In the genomic region with DNA sequence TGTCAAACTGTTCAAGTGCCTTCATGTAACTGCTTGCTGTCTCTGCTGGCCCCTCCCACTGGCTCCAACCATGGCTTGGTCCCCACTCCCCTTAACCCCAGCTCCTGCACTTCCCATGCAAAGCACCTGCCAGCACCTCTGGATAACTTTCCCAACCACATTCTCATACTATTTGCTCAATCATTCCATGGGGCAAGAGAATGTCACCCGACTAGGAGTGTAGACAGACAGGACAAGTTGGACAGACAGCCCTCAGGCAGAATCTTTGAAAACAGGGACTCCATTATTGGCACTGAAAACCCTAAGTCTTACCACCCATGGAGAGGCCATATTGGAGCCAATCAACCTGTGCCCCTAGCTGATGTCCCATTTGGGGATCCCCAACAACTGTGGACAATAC, we compare ENCODE assay signal across 38 cellular contexts.
"Had no signal": no experiment of that assay in that cellular context is flagged by ENCODE, and none has a peak within 500 bp of the region (broad histone marks: within the 10 kb centered on the region; RNA-seq: fewer than 3 reads in every experiment).

No MANE protein-coding gene starts in this region.

- H3K9me3 ChIP-seq: adrenal gland, ascending aorta, body of pancreas had no signal

- H3K9me3 Mint-ChIP-seq: activated naive CD4-positive, alpha-beta T cell treated with anti-CD3 and anti-CD28 coated beads, Interleukin-2, amount 50 U/mL, for 24 hours; activated naive CD8-positive, alpha-beta T cell treated with anti-CD3 and anti-CD28 coated beads for 36 hours; activated naive CD8-positive, alpha-beta T cell treated with anti-CD3 and anti-CD28 coated beads, Interleukin-2, amount 50 U/mL, for 24 hours; activated T-cell treated with anti-CD3 and anti-CD28 coated beads, Interleukin-2, amount 50 U/mL, for 4 hours; activated T-cell treated with anti-CD3 and anti-CD28 coated beads, Interleukin-2, amount 50 U/mL, for 72 hours; activated T-helper 17 cell treated with anti-CD3 and anti-CD28 coated beads, Interleukin-2, amount 50 U/mL, for 72 hours; activated T-helper 2 cell treated with anti-CD3 and anti-CD28 coated beads, Interferon-gamma antibody, Interleukin-2, Interleukin-4, amounts not matched to agents 10 μg/mL and 5 μg/mL and 100 μg/mL, durations not matched to agents 14 hours and 24 hours and 36 hours; central memory CD8-positive, alpha-beta T cell had no signal

- H3K27me3 Mint-ChIP-seq: activated naive CD4-positive, alpha-beta T cell treated with anti-CD3 and anti-CD28 coated beads, Interleukin-2, amount 50 U/mL, for 24 hours; activated naive CD8-positive, alpha-beta T cell; activated naive CD8-positive, alpha-beta T cell treated with anti-CD3 and anti-CD28 coated beads for 36 hours; activated naive CD8-positive, alpha-beta T cell treated with anti-CD3 and anti-CD28 coated beads, Interleukin-2, amount 50 U/mL, for 24 hours; activated T-cell treated with anti-CD3 and anti-CD28 coated beads, Interleukin-2, amount 50 U/mL, for 24 hours; activated T-helper 17 cell treated with anti-CD3 and anti-CD28 coated beads, Interleukin-2, amount 50 U/mL, for 72 hours; central memory CD8-positive, alpha-beta T cell had no signal

- H3K27ac ChIP-seq: adrenal gland, ascending aorta, body of pancreas, brain microvascular endothelial cell, breast epithelium, cardiac muscle cell had no signal

- DNase-seq: activated effector memory CD4-positive, alpha-beta T cell treated with anti-CD3 and anti-CD28 coated beads, Interleukin-2, amount 50 U/mL, for 16 hours; activated effector memory CD4-positive, alpha-beta T cell treated with Interleukin-2 at 50 U/mL for 16 hours; activated gamma-delta T cell; activated gamma-delta T cell treated with Interleukin-2 at 50 U/mL for 16 hours; activated naive CD4-positive, alpha-beta T cell; activated naive CD4-positive, alpha-beta T cell treated with anti-CD3 and anti-CD28 coated beads for 36 hours; activated naive CD4-positive, alpha-beta T cell treated with anti-CD3 and anti-CD28 coated beads, Interleukin-2, amount 10 ng/mL, durations not matched to agents 7 days and 5 days; activated naive CD4-positive, alpha-beta T cell treated with anti-CD3 and anti-CD28 coated beads, Interleukin-2, amount 50 U/mL, for 16 hours; activated naive CD4-positive, alpha-beta T cell treated with Interleukin-2 at 50 U/mL for 16 hours; activated naive CD8-positive, alpha-beta T cell treated with anti-CD3 and anti-CD28 coated beads for 36 hours; activated naive CD8-positive, alpha-beta T cell treated with anti-CD3 and anti-CD28 coated beads, Interleukin-2, amount 10 ng/mL, durations not matched to agents 7 days and 5 days; activated naive CD8-positive, alpha-beta T cell treated with anti-CD3 and anti-CD28 coated beads, Interleukin-2, amount 50 U/mL, for 24 hours; activated T-cell treated with anti-CD3 and anti-CD28 coated beads, Interleukin-2, amount 50 U/mL, for 1 hour; activated T-cell treated with anti-CD3 and anti-CD28 coated beads, Interleukin-2, amount 50 U/mL, for 24 hours; activated T-cell treated with anti-CD3 and anti-CD28 coated beads, Interleukin-2, amount 50 U/mL, for 4 hours; activated T-cell treated with anti-CD3 and anti-CD28 coated beads, Interleukin-2, amount 50 U/mL, for 48 hours; activated T-cell treated with anti-CD3 and anti-CD28 coated beads, Interleukin-2, amount 50 U/mL, for 72 hours; adrenal gland; amniotic stem cell; amygdala; anterior cingulate cortex; aorta; body of pancreas; brain microvascular endothelial cell; caudate nucleus; central memory CD4-positive, alpha-beta T cell; cerebellar nuclear complex had no signal

- H3K36me3 Mint-ChIP-seq: activated naive CD4-positive, alpha-beta T cell treated with anti-CD3 and anti-CD28 coated beads, Interleukin-2, amount 10 ng/mL, durations not matched to agents 7 days and 5 days; activated naive CD4-positive, alpha-beta T cell treated with anti-CD3 and anti-CD28 coated beads, Interleukin-2, amount 50 U/mL, for 24 hours; activated naive CD8-positive, alpha-beta T cell; activated naive CD8-positive, alpha-beta T cell treated with anti-CD3 and anti-CD28 coated beads for 36 hours; brain had no signal

- H3K4me3 Mint-ChIP-seq: activated naive CD4-positive, alpha-beta T cell treated with anti-CD3 and anti-CD28 coated beads for 36 hours; activated naive CD4-positive, alpha-beta T cell treated with anti-CD3 and anti-CD28 coated beads, Interleukin-2, amount 10 ng/mL, durations not matched to agents 7 days and 5 days; activated naive CD4-positive, alpha-beta T cell treated with anti-CD3 and anti-CD28 coated beads, Interleukin-2, amount 50 U/mL, for 24 hours; activated naive CD8-positive, alpha-beta T cell; activated naive CD8-positive, alpha-beta T cell treated with anti-CD3 and anti-CD28 coated beads for 36 hours; activated naive CD8-positive, alpha-beta T cell treated with anti-CD3 and anti-CD28 coated beads, Interleukin-2, amount 10 ng/mL, durations not matched to agents 7 days and 5 days; activated naive CD8-positive, alpha-beta T cell treated with anti-CD3 and anti-CD28 coated beads, Interleukin-2, amount 50 U/mL, for 24 hours; activated T-cell treated with anti-CD3 and anti-CD28 coated beads, Interleukin-2, amount 50 U/mL, for 24 hours; activated T-cell treated with anti-CD3 and anti-CD28 coated beads, Interleukin-2, amount 50 U/mL, for 4 hours; activated T-cell treated with anti-CD3 and anti-CD28 coated beads, Interleukin-2, amount 50 U/mL, for 72 hours; activated T-helper 1 cell treated with anti-CD3 and anti-CD28 coated beads, Interleukin-12 subunit alpha, Interleukin-12 subunit beta, Interleukin-2, Interleukin-4 antibody, amounts not matched to agents 30 ng/mL and 10 ng/mL and 1 ng/mL, durations not matched to agents 14 hours and 24 hours and 36 hours; activated T-helper 17 cell treated with anti-CD3 and anti-CD28 coated beads, Interleukin-2, amount 50 U/mL, for 72 hours; brain; central memory CD8-positive, alpha-beta T cell had no signal

- H3K4me3 ChIP-seq: adrenal gland, ascending aorta, body of pancreas, breast epithelium, cardiac muscle cell had no signal

- H3K27me3 ChIP-seq: adrenal gland, ascending aorta, body of pancreas, brain microvascular endothelial cell, breast epithelium, cardiac muscle cell had no signal

- H3K4me1 ChIP-seq: adrenal gland, ascending aorta, body of pancreas, breast epithelium had no signal

- ATAC-seq: activated naive CD4-positive, alpha-beta T cell treated with anti-CD3 and anti-CD28 coated beads, Interleukin-2, amount 50 U/mL, for 72 hours; activated naive CD8-positive, alpha-beta T cell treated with anti-CD3 and anti-CD28 coated beads, Interleukin-2, amount 50 U/mL, for 24 hours; activated T-cell treated with anti-CD3 and anti-CD28 coated beads, Interleukin-2, amount 50 U/mL, for 4 hours; activated T-cell treated with anti-CD3 and anti-CD28 coated beads, Interleukin-2, amount 50 U/mL, for 72 hours; activated T-helper 17 cell treated with anti-CD3 and anti-CD28 coated beads, Interleukin-2, amount 50 U/mL, for 72 hours; body of pancreas had no signal

- H3K27ac Mint-ChIP-seq: activated naive CD4-positive, alpha-beta T cell treated with anti-CD3 and anti-CD28 coated beads for 36 hours; activated naive CD4-positive, alpha-beta T cell treated with anti-CD3 and anti-CD28 coated beads, Interleukin-2, amount 10 ng/mL, durations not matched to agents 7 days and 5 days; activated naive CD4-positive, alpha-beta T cell treated with anti-CD3 and anti-CD28 coated beads, Interleukin-2, amount 50 U/mL, for 24 hours; activated naive CD4-positive, alpha-beta T cell treated with anti-CD3 and anti-CD28 coated beads, Interleukin-2, amount 50 U/mL, for 72 hours; activated naive CD8-positive, alpha-beta T cell; activated naive CD8-positive, alpha-beta T cell treated with anti-CD3 and anti-CD28 coated beads for 36 hours; activated naive CD8-positive, alpha-beta T cell treated with anti-CD3 and anti-CD28 coated beads, Interleukin-2, amount 10 ng/mL, durations not matched to agents 7 days and 5 days; activated naive CD8-positive, alpha-beta T cell treated with anti-CD3 and anti-CD28 coated beads, Interleukin-2, amount 50 U/mL, for 24 hours; activated T-cell treated with anti-CD3 and anti-CD28 coated beads, Interleukin-2, amount 50 U/mL, for 24 hours; activated T-cell treated with anti-CD3 and anti-CD28 coated beads, Interleukin-2, amount 50 U/mL, for 72 hours; activated T-helper 1 cell treated with anti-CD3 and anti-CD28 coated beads, Interleukin-12 subunit alpha, Interleukin-12 subunit beta, Interleukin-2, Interleukin-4 antibody, amounts not matched to agents 30 ng/mL and 10 ng/mL and 1 ng/mL, durations not matched to agents 14 hours and 24 hours and 36 hours; activated T-helper 17 cell treated with anti-CD3 and anti-CD28 coated beads, Interleukin-2, amount 50 U/mL, for 72 hours; activated T-helper 2 cell treated with anti-CD3 and anti-CD28 coated beads, Interferon-gamma antibody, Interleukin-2, Interleukin-4, amounts not matched to agents 10 μg/mL and 5 μg/mL and 100 μg/mL, durations not matched to agents 14 hours and 24 hours and 36 hours; brain had no signal

- H3K4me1 Mint-ChIP-seq: activated naive CD4-positive, alpha-beta T cell treated with anti-CD3 and anti-CD28 coated beads, Interleukin-2, amount 10 ng/mL, durations not matched to agents 7 days and 5 days; activated naive CD4-positive, alpha-beta T cell treated with anti-CD3 and anti-CD28 coated beads, Interleukin-2, amount 50 U/mL, for 24 hours; activated naive CD8-positive, alpha-beta T cell treated with anti-CD3 and anti-CD28 coated beads, Interleukin-2, amount 10 ng/mL, durations not matched to agents 7 days and 5 days had no signal

- H3K36me3 ChIP-seq: adrenal gland, ascending aorta, brain microvascular endothelial cell, breast epithelium, cardiac muscle cell had no signal
